9 cellular contexts compared by ENCODE assay signal in genomic region chr4:127832585-127832984, GRCh38. TPM values are rescaled to one million over a fixed set of nuclear protein-coding genes. Genes with fewer than 3 reads are reported as not detected.
DNase-seq lines count a peak whose midpoint lies in the region; ATAC-seq and TF ChIP-seq lines count a peak whose summit lies in the region.
"Had no signal": no experiment of that assay in that cellular context is flagged by ENCODE, and none has a peak within 500 bp of the region (broad histone marks: within the 10 kb centered on the region; RNA-seq: fewer than 3 reads in every experiment).

No MANE protein-coding gene starts in this region.

- DNase-seq in GM13977 (ENCODE audit: low spot score) (peak; percentile 19), GM23338 (ENCODE audit: low spot score) (no peak), NCI-H1417 (lab: John Stamatoyannopoulos, UW) (no peak), G401 (ENCODE audit: low spot score) (no peak), substantia nigra (lab: John Stamatoyannopoulos, UW) (no peak)

- no peak overlapping the region for H2AFZ ChIP-seq in OCI-LY3 (ENCODE audit: low read depth, low read length)
- no peak overlapping the region for H2AFZ ChIP-seq in GM23338

- H3K36me3 ChIP-seq in OCI-LY3 (replicated peaks; ENCODE audit: low read depth, low read length), result no peaks in the 10 kb centered on the region
- H3K36me3 ChIP-seq in GM23338 (ENCODE audit: insufficient read depth), result no peaks in the 10 kb centered on the region

- H3K4me1 Mint-ChIP-seq in GM23338, result no peaks in the 10 kb centered on the region

- no peaks in the 10 kb centered on the region for H3K27me3 Mint-ChIP-seq in GM23338 (ENCODE audit: insufficient read depth, low read depth, poor library complexity)
- H3K27me3 Mint-ChIP-seq: IgD-negative memory B cell had no signal

- in situ Hi-C loops in GM13977 (cut with MboI; ENCODE audit: low pct_unique_long_range_greater_than_20kb, low sequenced_read_pairs, unreplicated experiment), result no loop called here
- in situ Hi-C loops in G401 (cut with HindIII; ENCODE audit: low sequenced_read_pairs), result no loop called here

- H3K36me3 Mint-ChIP-seq in GM23338 (ENCODE audit: low read depth), result no peaks in the 10 kb centered on the region
- H3K36me3 Mint-ChIP-seq: IgD-negative memory B cell had no signal

- H3K4me1 ChIP-seq in OCI-LY3 (ENCODE audit: low read length) (peaks cover 39% of the 10 kb centered on the region), GM23338 (ENCODE audit: insufficient read depth) (no peaks in the 10 kb centered on the region)

- no peaks in the 10 kb centered on the region for H3K79me2 ChIP-seq in OCI-LY3 (ENCODE audit: low read length)
- no peaks in the 10 kb centered on the region for H3K79me2 ChIP-seq in GM23338 (replicated peaks; ENCODE audit: insufficient read depth)

- no peak overlapping the region for H3K27ac Mint-ChIP-seq in GM23338
- H3K27ac Mint-ChIP-seq: IgD-negative memory B cell had no signal

- H3K9me3 ChIP-seq in OCI-LY3 (ENCODE audit: insufficient read depth, low read length), result no peaks in the 10 kb centered on the region

- H3F3A ChIP-seq in GM23338 (replicated peaks; ENCODE audit: low read depth), result no peaks in the 10 kb centered on the region

- no peaks in the 10 kb centered on the region for H3K27me3 ChIP-seq in OCI-LY3 (ENCODE audit: low read depth, low read length)
- no peaks in the 10 kb centered on the region for H3K27me3 ChIP-seq in GM23338 (ENCODE audit: insufficient read depth)

- TF ChIP-seq CTCF in GM13977 (IDR thresholded peaks at IDR 0.05; ENCODE audit: extremely low read depth, insufficient read depth, missing control alignments) (no peak), OCI-LY3 (IDR thresholded peaks at IDR 0.05; ENCODE audit: low read depth, low read length) (no peak), GM23338 (conservative IDR thresholded peaks at IDR 0.05; ENCODE audit: low read depth in 2 of 2) (no peak)

- H3K9me2 ChIP-seq in GM23338 (ENCODE audit: insufficient read depth), result no peaks in the 10 kb centered on the region

- H3K4me2 ChIP-seq in OCI-LY3 (ENCODE audit: low read length), result peak overlapping the region; percentile 42
- H3K4me2 ChIP-seq in GM23338, result no peak overlapping the region

- H4K20me1 ChIP-seq in OCI-LY3 (ENCODE audit: insufficient read depth, low read length) (no peaks in the 10 kb centered on the region), GM23338 (replicated peaks; ENCODE audit: insufficient read depth) (no peaks in the 10 kb centered on the region)

- H3K4me3 ChIP-seq in OCI-LY3 (ENCODE audit: low read length) (no peak overlapping the region), GM23338 (no peak overlapping the region)

- H3K9me3 Mint-ChIP-seq in GM23338, result no peaks in the 10 kb centered on the region; the same call in 2 of the 3 replicates
- H3K9me3 Mint-ChIP-seq: IgD-negative memory B cell had no signal

- H3K4me3 Mint-ChIP-seq in GM23338, result no peak overlapping the region
- H3K4me3 Mint-ChIP-seq: IgD-negative memory B cell had no signal

- H3K9ac ChIP-seq in OCI-LY3 (ENCODE audit: low read length), result no peak overlapping the region

- peak; percentile 69 for ATAC-seq in GM21423 (IDR thresholded peaks at IDR 0.05; ENCODE audit: unreplicated experiment)
- ATAC-seq in HG03097 (IDR thresholded peaks at IDR 0.05; ENCODE audit: low FRiP score, unreplicated experiment), result peak; percentile 49
- ATAC-seq in GM23338, result no peak

- H3K27ac ChIP-seq in OCI-LY3 (ENCODE audit: low read length) (no peak overlapping the region), GM23338 (ENCODE audit: low read depth) (no peak overlapping the region), substantia nigra (ENCODE audit: low read depth, low read length, poor library complexity, severe bottlenecking) (no peak overlapping the region)

TF ChIP-seq in GM23338, 12 proteins besides CTCF, POLR2A, EP300 and RAD21:
- TF ChIP-seq EZH2 (IDR thresholded peaks at IDR 0.05; ENCODE audit: low read depth, unreplicated experiment), result no peak
- no peak for TF ChIP-seq ZNF114 (CRISPR knock-in tag; IDR thresholded peaks at IDR 0.05)
TF ChIP-seq in GM23338: peak in this region for 0.

RNA-seq across cellular contexts. Expression of gene PLK4, which starts 48.1 kb away (rescaled TPM):
- total RNA-seq in GM23338 (2014; rRNA removed; shearing (Covaris generic)), result 37.3 and 38.7 TPM in 2 replicates
- polyA plus RNA-seq in GM23338 (2016; fragmentation: Nextera tagmentation; extraction: Ambion mirVana), result 18.4 and 25.5 TPM in 2 replicates
- 6.3 and 16.6 TPM in 2 replicates for total RNA-seq in G401 (2014; rRNA removed; shearing (Covaris generic))

RNA-seq across cellular contexts. Expression of gene HSPA4L, which starts 50.5 kb away (rescaled TPM):
- total RNA-seq in GM23338 (2014; rRNA removed; shearing (Covaris generic)), result 4.2 and 6.6 TPM in 2 replicates
- 3.0 and 3.5 TPM in 2 replicates for polyA plus RNA-seq in GM23338 (2016; fragmentation: Nextera tagmentation; extraction: Ambion mirVana)
- total RNA-seq in G401 (2014; rRNA removed; shearing (Covaris generic)), result 14.0 and 19.0 TPM in 2 replicates
- polyA plus RNA-seq: IgD-negative memory B cell had no signal
